8 cellular contexts compared by ENCODE assay signal in the genomic region with DNA sequence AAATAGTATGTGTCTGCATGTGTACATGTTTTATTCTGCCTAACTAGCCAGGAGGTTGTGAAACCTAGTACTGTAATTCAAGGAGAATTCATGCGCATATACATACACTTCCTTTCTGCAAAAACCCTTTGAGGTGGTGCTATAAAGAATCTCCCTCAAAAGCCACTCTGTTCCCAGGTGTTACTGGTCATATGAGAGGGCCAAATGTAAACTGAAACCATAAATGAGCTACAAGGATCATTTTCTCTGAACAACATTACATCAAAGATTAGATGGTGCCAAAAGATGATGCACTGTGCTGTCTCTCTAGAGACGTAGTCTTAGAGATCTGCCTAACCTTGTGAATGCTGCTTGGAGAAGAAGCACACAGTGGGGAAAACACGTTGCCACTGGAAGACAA. TPM values are rescaled to one million over a fixed set of nuclear protein-coding genes. Genes with fewer than 3 reads are reported as not detected.
DNase-seq lines count a peak whose midpoint lies in the region; ATAC-seq lines count a peak whose summit lies in the region.

No MANE protein-coding gene starts in this region.

- no peaks in the 10 kb centered on the region for H3K36me3 Mint-ChIP-seq in activated T-cell treated with anti-CD3 and anti-CD28 coated beads, Interleukin-2, amount 50 U/mL, for 72 hours (ENCODE audit: insufficient read depth in 2 of 2)
- peaks cover 8% of the 10 kb centered on the region for H3K36me3 Mint-ChIP-seq in activated T-helper 2 cell treated with anti-CD3 and anti-CD28 coated beads, Interferon-gamma antibody, Interleukin-2, Interleukin-4, amounts not matched to agents 10 μg/mL and 5 μg/mL and 100 μg/mL, durations not matched to agents 14 hours and 24 hours and 36 hours (ENCODE audit: low read depth)

- no peak for DNase-seq in activated T-cell treated with anti-CD3 and anti-CD28 coated beads, Interleukin-2, amount 50 U/mL, for 72 hours
- DNase-seq in activated T-cell treated with anti-CD3 and anti-CD28 coated beads for 4 hours (no peak), superior temporal gyrus (ENCODE audit: extremely low spot score) (peak; percentile 29), GM19240 (ENCODE audit: insufficient read length, low spot score) (no peak)
- DNase-seq in activated T-helper 2 cell treated with anti-CD3 and anti-CD28 coated beads, Interferon-gamma antibody, Interleukin-2, Interleukin-4, amounts not matched to agents 10 μg/mL and 5 μg/mL and 100 μg/mL, durations not matched to agents 14 hours and 24 hours and 36 hours (ENCODE audit: low spot score) = no peak

- H3K4me3 Mint-ChIP-seq in activated T-cell treated with anti-CD3 and anti-CD28 coated beads, Interleukin-2, amount 50 U/mL, for 72 hours = peak overlapping the region; percentile 20 to 49
- peak overlapping the region; percentile 34 for H3K4me3 Mint-ChIP-seq in activated T-helper 2 cell treated with anti-CD3 and anti-CD28 coated beads, Interferon-gamma antibody, Interleukin-2, Interleukin-4, amounts not matched to agents 10 μg/mL and 5 μg/mL and 100 μg/mL, durations not matched to agents 14 hours and 24 hours and 36 hours (ENCODE audit: low read depth)

- no peak overlapping the region for H3K27ac Mint-ChIP-seq in activated T-cell treated with anti-CD3 and anti-CD28 coated beads, Interleukin-2, amount 50 U/mL, for 72 hours
- peak overlapping the region; percentile 25 for H3K27ac Mint-ChIP-seq in activated T-helper 2 cell treated with anti-CD3 and anti-CD28 coated beads, Interferon-gamma antibody, Interleukin-2, Interleukin-4, amounts not matched to agents 10 μg/mL and 5 μg/mL and 100 μg/mL, durations not matched to agents 14 hours and 24 hours and 36 hours

- intact Hi-C loops in activated T-helper 2 cell treated with anti-CD3 and anti-CD28 coated beads, Interferon-gamma antibody, Interleukin-2, Interleukin-4, amounts not matched to agents 10 μg/mL and 5 μg/mL and 100 μg/mL, durations not matched to agents 14 hours and 24 hours and 36 hours (cut with micrococcal nuclease) = loop anchor here (2.0 to 5.0 kb wide), 2 partner anchors 16 to 416 kb away; a partner anchor contains a TSS

- no peaks in the 10 kb centered on the region for H3K27me3 Mint-ChIP-seq in activated T-cell treated with anti-CD3 and anti-CD28 coated beads, Interleukin-2, amount 50 U/mL, for 72 hours (ENCODE audit: low read depth)
- H3K27me3 Mint-ChIP-seq in activated T-helper 2 cell treated with anti-CD3 and anti-CD28 coated beads, Interferon-gamma antibody, Interleukin-2, Interleukin-4, amounts not matched to agents 10 μg/mL and 5 μg/mL and 100 μg/mL, durations not matched to agents 14 hours and 24 hours and 36 hours (ENCODE audit: low read depth) = no peaks in the 10 kb centered on the region

- peak; percentile 54 to 89 for ATAC-seq in activated T-cell treated with anti-CD3 and anti-CD28 coated beads, Interleukin-2, amount 50 U/mL, for 72 hours (replicated peaks in 1 of 2)
- peak; percentile 66 for ATAC-seq in HG03442 (IDR thresholded peaks at IDR 0.05; ENCODE audit: unreplicated experiment)
- ATAC-seq in HG02840 (IDR thresholded peaks at IDR 0.05; ENCODE audit: low FRiP score, unreplicated experiment) = no peak
- ATAC-seq in GM18873 (IDR thresholded peaks at IDR 0.05; ENCODE audit: low FRiP score, unreplicated experiment) = no peak

- H3K9me3 Mint-ChIP-seq in activated T-cell treated with anti-CD3 and anti-CD28 coated beads, Interleukin-2, amount 50 U/mL, for 72 hours = no peaks in the 10 kb centered on the region
- H3K9me3 Mint-ChIP-seq in activated T-helper 2 cell treated with anti-CD3 and anti-CD28 coated beads, Interferon-gamma antibody, Interleukin-2, Interleukin-4, amounts not matched to agents 10 μg/mL and 5 μg/mL and 100 μg/mL, durations not matched to agents 14 hours and 24 hours and 36 hours = no peaks in the 10 kb centered on the region

- H3K4me1 Mint-ChIP-seq in activated T-cell treated with anti-CD3 and anti-CD28 coated beads, Interleukin-2, amount 50 U/mL, for 72 hours (ENCODE audit: low read depth) = peaks cover 45% of the 10 kb centered on the region
- peaks cover 51% of the 10 kb centered on the region for H3K4me1 Mint-ChIP-seq in activated T-helper 2 cell treated with anti-CD3 and anti-CD28 coated beads, Interferon-gamma antibody, Interleukin-2, Interleukin-4, amounts not matched to agents 10 μg/mL and 5 μg/mL and 100 μg/mL, durations not matched to agents 14 hours and 24 hours and 36 hours (ENCODE audit: low read depth)

RNA-seq across cellular contexts. Expression of a gene that starts 15.7 kb away (rescaled TPM):
- 10 to 100 TPM; 10.1 to 16.8 TPM for total RNA-seq in activated T-cell treated with anti-CD3 and anti-CD28 coated beads, Interleukin-2, amount 50 U/mL, for 72 hours
- 34.9 and 35.3 TPM in 2 replicates for total RNA-seq in activated T-helper 2 cell treated with anti-CD3 and anti-CD28 coated beads, Interferon-gamma antibody, Interleukin-2, Interleukin-4, amounts not matched to agents 10 μg/mL and 5 μg/mL and 100 μg/mL, durations not matched to agents 14 hours and 24 hours and 36 hours

Comparison
In these comparisons a context has a peak if more than half of its experiments do, and no peak if none do; other contexts are left out.
1. ATAC-seq: peak in activated T-cell treated with anti-CD3 and anti-CD28 coated beads, Interleukin-2, amount 50 U/mL, for 72 hours (2 of 2) and HG03442 (single experiment); none in HG02840 (single experiment) and GM18873 (single experiment).